In the genomic region with DNA sequence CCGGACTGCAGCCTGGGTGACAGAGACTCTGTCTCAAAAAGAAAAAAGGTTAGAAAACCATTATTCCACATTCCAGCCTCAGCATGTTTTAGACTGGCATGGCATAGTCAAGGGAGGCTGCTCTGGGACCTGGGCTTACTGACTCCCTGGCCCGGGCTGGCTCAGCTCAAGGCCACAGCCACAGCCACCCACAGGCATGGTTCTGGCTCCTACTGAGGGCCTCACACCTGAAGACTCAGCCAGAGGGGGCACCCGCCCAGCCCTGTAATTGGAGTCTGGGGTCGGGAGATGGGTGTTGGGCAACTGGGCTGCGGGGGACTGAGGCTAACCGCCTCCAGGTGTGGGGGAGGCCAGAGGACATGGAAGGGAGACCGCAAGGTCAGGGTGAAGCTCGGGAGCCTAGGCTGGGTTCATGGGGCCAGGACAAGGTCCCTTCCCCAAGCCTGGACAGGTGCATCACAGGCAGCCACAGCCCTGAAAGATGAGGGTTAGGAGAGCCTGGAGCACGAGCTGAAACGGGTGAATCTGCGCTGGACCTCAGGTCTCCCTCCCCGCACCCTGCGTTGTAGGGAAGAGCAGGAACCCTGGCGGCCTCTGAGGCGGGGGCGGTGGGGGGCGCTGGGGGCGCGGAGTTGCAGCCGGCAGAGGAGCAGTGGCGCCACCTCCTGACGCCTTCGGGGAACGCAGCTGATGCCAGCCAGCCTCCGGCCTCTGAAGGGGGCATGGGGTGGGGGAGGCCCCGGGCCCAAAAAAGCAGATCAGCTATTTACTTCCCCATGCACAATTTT, we compare ENCODE assay signal across 11 cellular contexts.
DNase-seq lines count a peak whose midpoint lies in the region; ATAC-seq, FAIRE-seq and TF ChIP-seq lines count a peak whose summit lies in the region.
"Had no signal": no experiment of that assay in that cellular context is flagged by ENCODE, and none has a peak within 500 bp of the region (broad histone marks: within the 10 kb centered on the region; RNA-seq: fewer than 3 reads in every experiment).

No MANE protein-coding gene starts in this region.

- no peaks in the 10 kb centered on the region for H3K23me2 ChIP-seq in H1 (ENCODE audit: low read depth, low read length)

- 39% methylated on average over 19 of the region's 26 CpGs; no CpG with 5 or more reads in 1 of the 2 experiments for WGBS in H1 (ENCODE audit: extremely low coverage in 1 of 2, insufficient coverage in 1 of 2, insufficient read length in 1 of 2, insufficient replicate concordance in 2 of 2, low coverage in 1 of 2, low lambda C conversion rate in 2 of 2, missing lambda C conversion rate in 1 of 2), 2 experiments

- H3K79me2 ChIP-seq in HCT116 (ENCODE audit: insufficient read depth, low read length) (no peaks in the 10 kb centered on the region), H1 (ENCODE audit: control insufficient read depth in 1 of 2, insufficient read depth in 2 of 2, low read length in 2 of 2) (no peaks in the 10 kb centered on the region)

- peak in 2 of 3 experiments; percentile 70; a peak in 4 of 6 replicates for TF ChIP-seq CTCF in HCT116 (IDR thresholded peaks at IDR 0.05 in 2 of 3, conservative IDR thresholded peaks at IDR 0.05 in 1 of 3; ENCODE audit: borderline replicate concordance in 1 of 3, insufficient read depth in 1 of 3, low read depth in 2 of 3, low read length in 2 of 3)
- TF ChIP-seq CTCF in H1 (IDR thresholded peaks at IDR 0.05; ENCODE audit: control extremely low read depth in 1 of 3, insufficient read depth in 1 of 3, low read depth in 1 of 3, low read length in 3 of 3) = peak; percentile 56 to 94 (median 75)
- peak; percentile 23 for TF ChIP-seq CTCF in osteocyte (IDR thresholded peaks at IDR 0.05)

- no peak overlapping the region; the same call in 1 of the 2 replicates for H3K18ac ChIP-seq in H1 (ENCODE audit: extremely low read depth, low read length)

- 0 out of 2 replicates have a peak overlapping the region, but pooled peaks have one; percentile 29 for H2BK15ac ChIP-seq in H1 (ENCODE audit: low read length)

- H3K23ac ChIP-seq in H1 (ENCODE audit: insufficient read length) = no peak overlapping the region

- H2AK5ac ChIP-seq in H1 (ENCODE audit: low read depth, low read length) = no peak overlapping the region

- BruUV-seq in HCT116 (replicated peaks; lab: Mats Ljungman, UMichigan) = no TSS peak

- peak overlapping the region; percentile 37 for H3K4ac ChIP-seq in H1 (replicated peaks; ENCODE audit: insufficient read length, low read depth, low read length)

- H3K4me1 ChIP-seq in HCT116 (ENCODE audit: control insufficient read depth in 1 of 2, insufficient read depth in 2 of 2, low read length in 2 of 2) = no peaks in the 10 kb centered on the region
- peaks cover 0 to 4% (median under 1%) of the 10 kb centered on the region in 4 experiments; a peak in 3 of 7 replicates for H3K4me1 ChIP-seq in H1 (replicated peaks in 1 of 4; ENCODE audit: control insufficient read depth in 3 of 4, insufficient read depth in 4 of 4, low read length in 3 of 4)

- H4K20me1 ChIP-seq in HCT116 (ENCODE audit: insufficient read depth) = no peaks in the 10 kb centered on the region
- H4K20me1 ChIP-seq in H1 (replicated peaks in 1 of 2; ENCODE audit: control insufficient read depth in 1 of 2, insufficient read depth in 2 of 2, low read length in 2 of 2) = no peaks in the 10 kb centered on the region

- H3K4me3 Mint-ChIP-seq in osteocyte (ENCODE audit: unreplicated experiment) = no peak overlapping the region

- H2BK12ac ChIP-seq in H1 (ENCODE audit: low read depth, low read length) = peak overlapping the region; percentile 68; the same call in 1 of the 2 replicates

- H3K27ac ChIP-seq in HCT116 (ENCODE audit: low read depth, low read length) (no peak overlapping the region), H1 (ENCODE audit: low read depth, low read length) (no peak overlapping the region)

- H3K4me2 ChIP-seq in HCT116 (ENCODE audit: low read length) (no peak overlapping the region), H1 (ENCODE audit: insufficient read depth in 1 of 2, low read depth in 2 of 2, low read length in 2 of 2) (peak overlapping the region in 1 of 2 experiments; percentile 61; a peak in 2 of 4 replicates)

- no peaks in the 10 kb centered on the region for H3K9me2 ChIP-seq in HCT116 (ENCODE audit: insufficient read depth)

- H2BK20ac ChIP-seq in H1 (ENCODE audit: low read length) = 0 out of 2 replicates have a peak overlapping the region, but pooled peaks have one; percentile 61

- no peak for FAIRE-seq in H1 (lab: Jason Lieb, UNC)
- FAIRE-seq: A204.1, endothelial cell of umbilical vein had no signal

- peak overlapping the region; percentile 57; the same call in 1 of the 2 replicates for H4K8ac ChIP-seq in H1 (ENCODE audit: extremely low read depth, insufficient read depth, low read length)

- H3K36me3 ChIP-seq in HCT116 (ENCODE audit: control insufficient read depth in 1 of 2, insufficient read depth in 2 of 2, low read length in 2 of 2) = no peaks in the 10 kb centered on the region
- no peaks in the 10 kb centered on the region for H3K36me3 ChIP-seq in H1 (ENCODE audit: control insufficient read depth in 2 of 4, insufficient read depth in 4 of 4, low read length in 3 of 4)

- no peak overlapping the region for H3K56ac ChIP-seq in H1 (replicated peaks; ENCODE audit: insufficient read length, low read depth, low read length)

- POLR2A ChIA-PET in HCT116 (lab: Charles Lee) (no interaction called here), H1 (lab: Charles Lee; ENCODE audit: partially characterized antibody) (interaction anchor here (1.0 kb wide), 1 partner anchor 200 kb away, joined by 3 read pairs; the partner anchor contains the start of gene PTPRT)

- no peak overlapping the region; the same call in 1 of the 2 replicates for H2BK5ac ChIP-seq in H1 (ENCODE audit: low read depth, low read length)

- H3K27me3 ChIP-seq in HCT116 (ENCODE audit: insufficient read depth, low read length) = no peaks in the 10 kb centered on the region
- no peaks in the 10 kb centered on the region for H3K27me3 ChIP-seq in H1 (replicated peaks in 1 of 4; ENCODE audit: control insufficient read depth in 3 of 4, extremely low read depth in 1 of 4, insufficient read depth in 3 of 4, low read length in 3 of 4)

- no peaks in the 10 kb centered on the region for H3K27me3 Mint-ChIP-seq in osteocyte (ENCODE audit: unreplicated experiment)

- H3K9me3 ChIP-seq in HCT116 (ENCODE audit: control insufficient read depth in 1 of 2, insufficient read depth in 1 of 2, low read depth in 1 of 2, low read length in 2 of 2) = no peaks in the 10 kb centered on the region
- H3K9me3 ChIP-seq in H1 (ENCODE audit: insufficient read depth in 2 of 2, low read depth in 1 of 2, low read length in 1 of 2) = no peaks in the 10 kb centered on the region

- H3K27ac Mint-ChIP-seq in osteocyte (ENCODE audit: unreplicated experiment) = no peak overlapping the region

- H3K9me3 Mint-ChIP-seq in osteocyte (ENCODE audit: unreplicated experiment) = no peaks in the 10 kb centered on the region

- H3K4me1 Mint-ChIP-seq in osteocyte (ENCODE audit: unreplicated experiment) = no peaks in the 10 kb centered on the region

- TF ChIP-seq EP300 in H1 (IDR thresholded peaks at IDR 0.05; ENCODE audit: borderline replicate concordance in 1 of 2, low read depth in 2 of 2, low read length in 2 of 2) = no peak

- H3K9ac ChIP-seq in HCT116 (ENCODE audit: low read length) (no peak overlapping the region), H1 (replicated peaks in 1 of 4; ENCODE audit: extremely low read depth in 1 of 4, low read depth in 3 of 4, low read length in 3 of 4) (no peak overlapping the region)

- no peaks in the 10 kb centered on the region for H3K79me1 ChIP-seq in H1 (ENCODE audit: low read depth, low read length)

- no peak overlapping the region for H3K14ac ChIP-seq in H1 (ENCODE audit: insufficient read length)

- RAD21 ChIA-PET in HCT116 (lab: Charles Lee; ENCODE audit: low non-redundant PET in 1 of 2, low total read pairs in 2 of 2, uncharacterized antibody in 2 of 2, unreplicated experiment in 2 of 2) = no interaction called here

- no peaks in the 10 kb centered on the region for H3K36me3 Mint-ChIP-seq in osteocyte (ENCODE audit: unreplicated experiment)

- H2AFZ ChIP-seq in HCT116 (ENCODE audit: low read depth, low read length, poor library complexity, severe bottlenecking) (no peak overlapping the region), H1 (ENCODE audit: low read length) (peak overlapping the region; percentile 89; the same call in 1 of the 2 replicates)

- H4K91ac ChIP-seq in H1 (replicated peaks; ENCODE audit: insufficient read length, low read length) = peak overlapping the region; percentile 11

- CTCF ChIA-PET in HCT116 (lab: Charles Lee) (interaction anchor here (0.7 to 1.4 kb wide), 5 partner anchors 10 to 18 kb away, joined by 3 to 6 read pairs (median 4); no protein-coding TSS in a partner anchor), H1 (lab: Charles Lee; ENCODE audit: partially characterized antibody) (interaction anchor here (0.7 to 2.4 kb wide), 20 partner anchors 9 to 801 kb away, joined by 3 to 12 read pairs (median 4); no protein-coding TSS in a partner anchor)

- ATAC-seq in HCT116 (peak; percentile 81), GM18861 (IDR thresholded peaks at IDR 0.05; ENCODE audit: unreplicated experiment) (no peak), HG03175 (IDR thresholded peaks at IDR 0.05; ENCODE audit: unreplicated experiment) (no peak)

- DNase-seq in NCI-H82 (lab: John Stamatoyannopoulos, UW) = peak; percentile 28
- no peak for DNase-seq in NCI-H82 treated with DMSO at 0.1 percent for 48 hours (lab: John Stamatoyannopoulos, UW; ENCODE audit: unreplicated experiment)
- DNase-seq in HCT116 (ENCODE audit: low read depth, low spot score) = no peak
- peak in 1 of 2 experiments; percentile 92 for DNase-seq in H1 (ENCODE audit: low read depth in 1 of 2, low spot score in 2 of 2)
- no peak for DNase-seq in osteocyte (ENCODE audit: extremely low spot score, unreplicated experiment)
- no peak for DNase-seq in hippocampal formation (lab: John Stamatoyannopoulos, UW)
- DNase-seq: NCI-H510A had no signal

- intact Hi-C loops in HCT116 (cut with micrococcal nuclease) = no loop called here

- no peak overlapping the region for H2BK120ac ChIP-seq in H1 (replicated peaks; ENCODE audit: low read depth, low read length)

- H3K4me3 ChIP-seq in HCT116 (replicated peaks in 1 of 2; ENCODE audit: low read depth in 1 of 2, low read length in 2 of 2) = no peak overlapping the region
- H3K4me3 ChIP-seq in H1 (ENCODE audit: extremely low read depth in 1 of 4, insufficient read depth in 2 of 4, low read depth in 3 of 4, low read length in 4 of 4) = peak overlapping the region in 1 of 4 experiments; percentile 33; a peak in 1 of 8 replicates

- TF ChIP-seq RAD21 in HCT116 (IDR thresholded peaks at IDR 0.05; ENCODE audit: low read depth) = peak; percentile 25
- peak; percentile 69 to 80 for TF ChIP-seq RAD21 in H1 (IDR thresholded peaks at IDR 0.05 in 1 of 2, conservative IDR thresholded peaks at IDR 0.05 in 1 of 2; ENCODE audit: low read depth in 2 of 2, low read length in 2 of 2)

- TF ChIP-seq POLR2A in HCT116 (IDR thresholded peaks at IDR 0.05; ENCODE audit: borderline replicate concordance, extremely low read depth, insufficient read depth, insufficient read length) (no peak), H1 (IDR thresholded peaks at IDR 0.05; ENCODE audit: control extremely low read depth in 1 of 2, low read depth in 2 of 2, low read length in 2 of 2) (no peak)

- H4K5ac ChIP-seq in H1 (ENCODE audit: insufficient read length, low read depth, low read length) = no peak overlapping the region

Comparison
In these comparisons a context has a peak if more than half of its experiments do, and no peak if none do; other contexts are left out.
1. CTCF ChIP-seq: peak in every context shown above with its lines; median percentile 75 in H1; 70 in HCT116; 23 in osteocyte.